17 cellular contexts compared by ENCODE assay signal in genomic region chr6:44534291-44534690, GRCh38.
"Had no signal": no experiment of that assay in that cellular context is flagged by ENCODE, and none has a peak within 500 bp of the region (broad histone marks: within the 10 kb centered on the region; RNA-seq: fewer than 3 reads in every experiment).

No MANE protein-coding gene starts in this region.

- H3K36me3 Mint-ChIP-seq: activated CD4-positive, alpha-beta memory T cell treated with anti-CD3 and anti-CD28 coated beads for 36 hours; type B pancreatic cell had no signal

- H3K4me3 ChIP-seq: cardiac muscle cell, thoracic aorta had no signal

- H3K36me3 ChIP-seq: cardiac muscle cell, thoracic aorta had no signal

- H3K27ac ChIP-seq: cardiac muscle cell, thoracic aorta had no signal

- H3K27ac Mint-ChIP-seq: activated CD4-positive, alpha-beta memory T cell treated with anti-CD3 and anti-CD28 coated beads for 36 hours; activated naive CD8-positive, alpha-beta T cell treated with anti-CD3 and anti-CD28 coated beads, Interleukin-2, amount 50 U/mL, for 24 hours; T-helper 1 cell treated with Interleukin-12 subunit alpha and Interleukin-12 subunit beta and Interleukin-4 antibody, amounts not matched to agents 30 μg/mL and 1 μg/mL, for 36 hours; type B pancreatic cell had no signal

- H3K9me3 ChIP-seq: thoracic aorta had no signal

- H3K4me1 Mint-ChIP-seq: activated naive CD8-positive, alpha-beta T cell treated with anti-CD3 and anti-CD28 coated beads, Interleukin-2, amount 50 U/mL, for 24 hours had no signal

- H3K27me3 ChIP-seq: cardiac muscle cell had no signal

- H3K9me3 Mint-ChIP-seq: activated CD4-positive, alpha-beta memory T cell treated with anti-CD3 and anti-CD28 coated beads for 36 hours; activated naive CD8-positive, alpha-beta T cell treated with anti-CD3 and anti-CD28 coated beads, Interleukin-2, amount 50 U/mL, for 24 hours; T-helper 1 cell treated with Interleukin-12 subunit alpha and Interleukin-12 subunit beta and Interleukin-4 antibody, amounts not matched to agents 30 μg/mL and 1 μg/mL, for 36 hours; type B pancreatic cell had no signal

- H3K4me3 Mint-ChIP-seq: activated CD4-positive, alpha-beta memory T cell treated with anti-CD3 and anti-CD28 coated beads for 36 hours; activated naive CD8-positive, alpha-beta T cell treated with anti-CD3 and anti-CD28 coated beads, Interleukin-2, amount 50 U/mL, for 24 hours; T-helper 1 cell treated with Interleukin-12 subunit alpha and Interleukin-12 subunit beta and Interleukin-4 antibody, amounts not matched to agents 30 μg/mL and 1 μg/mL, for 36 hours; type B pancreatic cell had no signal

- ATAC-seq: activated naive CD8-positive, alpha-beta T cell treated with anti-CD3 and anti-CD28 coated beads, Interleukin-2, amount 50 U/mL, for 24 hours; right cardiac atrium had no signal

- H3K27me3 Mint-ChIP-seq: activated CD4-positive, alpha-beta memory T cell treated with anti-CD3 and anti-CD28 coated beads for 36 hours had no signal

- DNase-seq: activated CD4-positive, alpha-beta memory T cell treated with anti-CD3 and anti-CD28 coated beads for 36 hours; activated CD4-positive, alpha-beta T cell treated with anti-CD3 and anti-CD28 coated beads for 4 hours; activated CD4-positive, CD25-positive, alpha-beta regulatory T cell; activated effector memory CD4-positive, alpha-beta T cell treated with anti-CD3 and anti-CD28 coated beads, Interleukin-2, amount 50 U/mL, for 16 hours; activated naive CD4-positive, alpha-beta T cell treated with anti-CD3 and anti-CD28 coated beads, Interleukin-2, amount 50 U/mL, for 16 hours; activated naive CD8-positive, alpha-beta T cell treated with anti-CD3 and anti-CD28 coated beads, Interleukin-2, amount 50 U/mL, for 24 hours; activated T-cell treated with anti-CD3 and anti-CD28 coated beads for 4 hours; erythroblast; foreskin melanocyte; right cardiac atrium; stimulated activated CD4-positive, alpha-beta T cell treated with anti-CD3 and anti-CD28 coated beads, Interleukin-4, amount 100 ng/mL, for 24 hours; stimulated activated naive CD4-positive, alpha-beta T cell treated with Interleukin-2 at 50 U/mL for 16 hours; T1000 had no signal
